ENCODE assay signal across 14 cellular contexts in the genomic region with DNA sequence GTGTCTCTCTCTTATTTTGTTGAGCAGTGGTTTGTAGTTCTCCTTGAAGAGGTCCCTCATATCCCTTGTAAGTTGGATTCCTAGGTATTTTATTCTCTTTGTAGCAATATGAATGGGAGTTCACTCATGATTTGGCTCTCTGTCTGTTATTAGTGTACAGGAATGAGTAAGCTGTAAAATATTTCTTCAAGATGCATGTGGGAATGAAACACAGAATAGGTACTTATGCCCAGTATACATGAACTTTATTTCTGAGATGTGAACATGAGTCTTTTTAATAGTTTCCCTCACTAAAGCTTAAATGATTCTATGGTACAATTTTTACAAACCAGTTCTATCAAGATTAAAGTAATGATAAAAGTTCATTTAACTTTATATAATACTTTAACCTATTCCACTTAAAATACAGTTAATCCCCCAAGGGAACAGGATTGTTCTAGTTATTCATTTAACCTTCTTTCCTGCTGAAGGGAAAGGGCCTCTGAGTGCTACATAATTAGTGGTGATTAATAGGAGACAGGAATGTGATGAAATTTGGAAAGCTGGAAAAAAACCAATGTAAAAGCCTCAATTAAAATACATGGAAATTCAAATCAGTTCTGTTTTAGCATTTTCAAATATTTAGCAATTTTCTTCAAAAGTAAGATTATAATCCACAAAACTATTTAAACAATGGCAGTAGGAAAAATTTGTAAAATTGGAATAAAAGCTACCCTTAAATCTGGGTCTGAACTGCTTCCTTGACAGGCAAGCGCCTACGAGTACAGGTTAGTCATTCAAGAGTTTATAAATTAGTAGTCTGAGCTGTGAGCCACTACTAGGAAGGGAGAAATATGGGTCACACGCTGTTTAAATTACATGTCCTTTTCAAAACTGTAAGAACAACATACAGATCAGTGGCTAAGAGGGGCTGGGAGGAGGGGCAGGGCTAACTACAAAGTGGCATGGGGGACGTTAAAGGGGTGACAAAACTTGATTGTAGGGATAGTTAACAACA. TPM values are rescaled to one million over a fixed set of nuclear protein-coding genes. Genes with fewer than 3 reads are reported as not detected.
DNase-seq lines count a peak whose midpoint lies in the region; ATAC-seq, FAIRE-seq and TF ChIP-seq lines count a peak whose summit lies in the region.
"Had no signal": no experiment of that assay in that cellular context is flagged by ENCODE, and none has a peak within 500 bp of the region (broad histone marks: within the 10 kb centered on the region; RNA-seq: fewer than 3 reads in every experiment).

No MANE protein-coding gene starts in this region.

- H3K9ac ChIP-seq in astrocyte (ENCODE audit: low read length), result peak overlapping the region; percentile 59
- no peak overlapping the region for H3K9ac ChIP-seq in neuronal stem cell (ENCODE audit: low read depth, low read length, poor library complexity)

- H3K27me3 ChIP-seq in astrocyte (ENCODE audit: insufficient read depth, low read length), result no peaks in the 10 kb centered on the region
- H3K27me3 ChIP-seq in neuronal stem cell (ENCODE audit: control insufficient read depth in 3 of 3, insufficient read depth in 3 of 3, low read depth in 1 of 3, low read length in 3 of 3), result no peaks in the 10 kb centered on the region
- H3K27me3 ChIP-seq: esophagus muscularis mucosa, upper lobe of left lung had no signal

- H3K4me2 ChIP-seq in astrocyte (ENCODE audit: low read length), result peak overlapping the region; percentile 54
- H3K4me2 ChIP-seq in neuronal stem cell (ENCODE audit: insufficient read depth, low read length, poor library complexity, severe bottlenecking), result no peak overlapping the region

- ATAC-seq in activated T-cell treated with anti-CD3 and anti-CD28 coated beads, Interleukin-2, amount 50 U/mL, for 72 hours (replicated peaks in 1 of 2), result peak; percentile 65 to 79
- ATAC-seq in activated T-cell treated with anti-CD3 and anti-CD28 coated beads, Interleukin-2, amount 50 U/mL, for 4 hours, result no peak
- peak; percentile 95 for ATAC-seq in stimulated activated effector memory CD8-positive, alpha-beta T cell treated with anti-CD3 and anti-CD28 coated beads, Interleukin-12 subunit alpha, Interleukin-12 subunit beta, amount 100 ng/mL, for 72 hours

- H2BK12ac ChIP-seq in neuronal stem cell (ENCODE audit: low read length), result no peak overlapping the region

- H4K20me1 ChIP-seq in astrocyte (ENCODE audit: insufficient read depth, low read length), result no peaks in the 10 kb centered on the region

- H3K79me1 ChIP-seq in neuronal stem cell (ENCODE audit: low read depth, low read length), result no peaks in the 10 kb centered on the region

- DNase-seq in activated T-cell treated with anti-CD3 and anti-CD28 coated beads, Interleukin-2, amount 50 U/mL, for 72 hours, result no peak
- no peak for DNase-seq in activated T-cell treated with anti-CD3 and anti-CD28 coated beads, Interleukin-2, amount 50 U/mL, for 4 hours
- DNase-seq in astrocyte (ENCODE audit: low read depth) (peak; percentile 80), foreskin fibroblast (peak; percentile 71 to 82), iPS-NIHi11 (ENCODE audit: low spot score) (no peak), neuronal stem cell (ENCODE audit: low spot score) (no peak)
- no peak for DNase-seq in stimulated activated effector memory CD8-positive, alpha-beta T cell treated with anti-CD3 and anti-CD28 coated beads, Interleukin-12 subunit alpha, Interleukin-12 subunit beta, amount 100 ng/mL, for 72 hours (ENCODE audit: low spot score in 2 of 2)
- no peak for DNase-seq in activated naive CD8-positive, alpha-beta T cell treated with anti-CD3 and anti-CD28 coated beads for 36 hours
- DNase-seq: activated CD8-positive, alpha-beta memory T cell treated with anti-CD3 and anti-CD28 coated beads, Interleukin-2, amount 50 U/mL, for 4 hours; SHP77 treated with DMSO at 0.1 percent for 48 hours; upper lobe of left lung had no signal

- no peak overlapping the region for H3K4me3 Mint-ChIP-seq in activated T-cell treated with anti-CD3 and anti-CD28 coated beads, Interleukin-2, amount 50 U/mL, for 72 hours
- no peak overlapping the region for H3K4me3 Mint-ChIP-seq in activated T-cell treated with anti-CD3 and anti-CD28 coated beads, Interleukin-2, amount 50 U/mL, for 4 hours
- H3K4me3 Mint-ChIP-seq in astrocyte (ENCODE audit: unreplicated experiment), result peak overlapping the region; percentile 54
- no peak overlapping the region for H3K4me3 Mint-ChIP-seq in stimulated activated effector memory CD8-positive, alpha-beta T cell treated with anti-CD3 and anti-CD28 coated beads, Interleukin-12 subunit alpha, Interleukin-12 subunit beta, amount 100 ng/mL, for 72 hours
- H3K4me3 Mint-ChIP-seq in activated naive CD8-positive, alpha-beta T cell treated with anti-CD3 and anti-CD28 coated beads for 36 hours, result no peak overlapping the region
- H3K4me3 Mint-ChIP-seq: natural killer cell treated with Interleukin-12 subunit alpha and Interleukin-12 subunit beta and Interleukin-15 and Interleukin-18, amount 100 ng/mL, for 72 hours had no signal

- peaks cover 0 to 4% of the 10 kb centered on the region in 2 donors for H3K9me3 Mint-ChIP-seq in activated T-cell treated with anti-CD3 and anti-CD28 coated beads, Interleukin-2, amount 50 U/mL, for 72 hours
- H3K9me3 Mint-ChIP-seq in activated T-cell treated with anti-CD3 and anti-CD28 coated beads, Interleukin-2, amount 50 U/mL, for 4 hours, result no peaks in the 10 kb centered on the region
- peaks cover 9% of the 10 kb centered on the region for H3K9me3 Mint-ChIP-seq in astrocyte (ENCODE audit: unreplicated experiment)
- no peaks in the 10 kb centered on the region for H3K9me3 Mint-ChIP-seq in stimulated activated effector memory CD8-positive, alpha-beta T cell treated with anti-CD3 and anti-CD28 coated beads, Interleukin-12 subunit alpha, Interleukin-12 subunit beta, amount 100 ng/mL, for 72 hours
- H3K9me3 Mint-ChIP-seq in activated naive CD8-positive, alpha-beta T cell treated with anti-CD3 and anti-CD28 coated beads for 36 hours, result peaks cover 4% of the 10 kb centered on the region
- H3K9me3 Mint-ChIP-seq: natural killer cell treated with Interleukin-12 subunit alpha and Interleukin-12 subunit beta and Interleukin-15 and Interleukin-18, amount 100 ng/mL, for 72 hours had no signal

- H2BK5ac ChIP-seq in neuronal stem cell (ENCODE audit: low read length), result no peak overlapping the region

- H4K91ac ChIP-seq in neuronal stem cell (ENCODE audit: low read depth, low read length, poor library complexity), result no peak overlapping the region

- peak; percentile 80 for FAIRE-seq in astrocyte (lab: Jason Lieb, UNC)

- no peaks in the 10 kb centered on the region for H3K27me3 Mint-ChIP-seq in activated T-cell treated with anti-CD3 and anti-CD28 coated beads, Interleukin-2, amount 50 U/mL, for 72 hours (ENCODE audit: low read depth)
- H3K27me3 Mint-ChIP-seq in activated T-cell treated with anti-CD3 and anti-CD28 coated beads, Interleukin-2, amount 50 U/mL, for 4 hours (ENCODE audit: low read depth), result no peaks in the 10 kb centered on the region
- no peaks in the 10 kb centered on the region for H3K27me3 Mint-ChIP-seq in astrocyte (ENCODE audit: low read depth, unreplicated experiment)
- H3K27me3 Mint-ChIP-seq in activated naive CD8-positive, alpha-beta T cell treated with anti-CD3 and anti-CD28 coated beads for 36 hours, result no peaks in the 10 kb centered on the region

- no peak overlapping the region for H2AK5ac ChIP-seq in neuronal stem cell (ENCODE audit: low read depth, low read length)

- H2AFZ ChIP-seq in astrocyte (ENCODE audit: low read depth, low read length), result no peak overlapping the region
- H2AFZ ChIP-seq in neuronal stem cell (ENCODE audit: low read length), result no peak overlapping the region

- H3K14ac ChIP-seq in neuronal stem cell (ENCODE audit: low read length), result no peak overlapping the region

- H3K27ac Mint-ChIP-seq in activated T-cell treated with anti-CD3 and anti-CD28 coated beads, Interleukin-2, amount 50 U/mL, for 72 hours, result no peak overlapping the region
- peak overlapping the region; percentile 98 for H3K27ac Mint-ChIP-seq in astrocyte (ENCODE audit: unreplicated experiment)
- H3K27ac Mint-ChIP-seq in stimulated activated effector memory CD8-positive, alpha-beta T cell treated with anti-CD3 and anti-CD28 coated beads, Interleukin-12 subunit alpha, Interleukin-12 subunit beta, amount 100 ng/mL, for 72 hours, result no peak overlapping the region
- no peak overlapping the region for H3K27ac Mint-ChIP-seq in activated naive CD8-positive, alpha-beta T cell treated with anti-CD3 and anti-CD28 coated beads for 36 hours
- H3K27ac Mint-ChIP-seq: natural killer cell treated with Interleukin-12 subunit alpha and Interleukin-12 subunit beta and Interleukin-15 and Interleukin-18, amount 100 ng/mL, for 72 hours had no signal

- WGBS in neuronal stem cell (ENCODE audit: extremely low coverage in 2 of 2, insufficient read length in 2 of 2, insufficient replicate concordance in 1 of 2), 2 donors, result no CpG with 5 or more reads among the region's 4 CpGs

- TF ChIP-seq CTCF in astrocyte (IDR thresholded peaks at IDR 0.05; ENCODE audit: insufficient read depth, low read depth, low read length), result no peak
- TF ChIP-seq CTCF in foreskin fibroblast (IDR thresholded peaks at IDR 0.05; ENCODE audit: low read depth, low read length), result no peak

- H4K8ac ChIP-seq in neuronal stem cell (ENCODE audit: low read depth, low read length), result no peak overlapping the region

- no peak overlapping the region for H2BK15ac ChIP-seq in neuronal stem cell (ENCODE audit: low read length)

- H3K4ac ChIP-seq in neuronal stem cell (ENCODE audit: low read length), result no peak overlapping the region

- no peak overlapping the region for H3K23ac ChIP-seq in neuronal stem cell (ENCODE audit: low read depth, low read length, poor library complexity)

- H3K4me3 ChIP-seq in astrocyte (ENCODE audit: insufficient read depth, low read depth, low read length) (no peak overlapping the region), foreskin fibroblast (ENCODE audit: low read depth in 1 of 2, low read length in 2 of 2) (no peak overlapping the region), neuronal stem cell (ENCODE audit: low read length in 2 of 2) (no peak overlapping the region)
- H3K4me3 ChIP-seq: esophagus muscularis mucosa, upper lobe of left lung had no signal

- H3K4me1 Mint-ChIP-seq in activated T-cell treated with anti-CD3 and anti-CD28 coated beads, Interleukin-2, amount 50 U/mL, for 72 hours (ENCODE audit: low read depth), result peaks cover 6% of the 10 kb centered on the region
- no peaks in the 10 kb centered on the region for H3K4me1 Mint-ChIP-seq in activated T-cell treated with anti-CD3 and anti-CD28 coated beads, Interleukin-2, amount 50 U/mL, for 4 hours (ENCODE audit: low read depth)
- H3K4me1 Mint-ChIP-seq in astrocyte (ENCODE audit: low read depth, unreplicated experiment), result peaks cover 15% of the 10 kb centered on the region
- peaks cover 7% of the 10 kb centered on the region for H3K4me1 Mint-ChIP-seq in stimulated activated effector memory CD8-positive, alpha-beta T cell treated with anti-CD3 and anti-CD28 coated beads, Interleukin-12 subunit alpha, Interleukin-12 subunit beta, amount 100 ng/mL, for 72 hours
- H3K4me1 Mint-ChIP-seq in activated naive CD8-positive, alpha-beta T cell treated with anti-CD3 and anti-CD28 coated beads for 36 hours, result no peaks in the 10 kb centered on the region

- H3K9me3 ChIP-seq in astrocyte (ENCODE audit: insufficient read depth, low read depth, low read length) (no peaks in the 10 kb centered on the region), neuronal stem cell (replicated peaks in 1 of 2; ENCODE audit: control insufficient read depth in 2 of 2, insufficient read depth in 1 of 2, low read depth in 1 of 2, low read length in 2 of 2) (no peaks in the 10 kb centered on the region)
- H3K9me3 ChIP-seq: esophagus muscularis mucosa, upper lobe of left lung had no signal

- H3K18ac ChIP-seq in neuronal stem cell (ENCODE audit: low read length), result no peak overlapping the region

- peaks cover 11% of the 10 kb centered on the region for H3K79me2 ChIP-seq in astrocyte (ENCODE audit: insufficient read depth, low read length)

- H3K27ac ChIP-seq in astrocyte (ENCODE audit: low read depth, low read length) (peak overlapping the region; percentile 85), neuronal stem cell (replicated peaks; ENCODE audit: low read length) (no peak overlapping the region)
- H3K27ac ChIP-seq: esophagus muscularis mucosa, upper lobe of left lung, VCaP had no signal

- H3K4me1 ChIP-seq in astrocyte (ENCODE audit: insufficient read depth, low read length), result peaks cover 16% of the 10 kb centered on the region
- H3K4me1 ChIP-seq in neuronal stem cell (ENCODE audit: control insufficient read depth in 2 of 2, insufficient read depth in 1 of 2, low read depth in 1 of 2, low read length in 2 of 2), result no peaks in the 10 kb centered on the region
- H3K4me1 ChIP-seq: upper lobe of left lung had no signal

- no peak overlapping the region for H2BK120ac ChIP-seq in neuronal stem cell (ENCODE audit: low read depth, low read length)

- peaks cover 3 to 4% of the 10 kb centered on the region in 2 donors for H3K36me3 Mint-ChIP-seq in activated T-cell treated with anti-CD3 and anti-CD28 coated beads, Interleukin-2, amount 50 U/mL, for 72 hours (ENCODE audit: insufficient read depth in 2 of 2)
- H3K36me3 Mint-ChIP-seq in activated T-cell treated with anti-CD3 and anti-CD28 coated beads, Interleukin-2, amount 50 U/mL, for 4 hours (ENCODE audit: insufficient read depth), result no peaks in the 10 kb centered on the region
- H3K36me3 Mint-ChIP-seq in astrocyte (ENCODE audit: low read depth, unreplicated experiment), result peaks cover 12% of the 10 kb centered on the region
- no peaks in the 10 kb centered on the region for H3K36me3 Mint-ChIP-seq in stimulated activated effector memory CD8-positive, alpha-beta T cell treated with anti-CD3 and anti-CD28 coated beads, Interleukin-12 subunit alpha, Interleukin-12 subunit beta, amount 100 ng/mL, for 72 hours
- no peaks in the 10 kb centered on the region for H3K36me3 Mint-ChIP-seq in activated naive CD8-positive, alpha-beta T cell treated with anti-CD3 and anti-CD28 coated beads for 36 hours
- H3K36me3 Mint-ChIP-seq: natural killer cell treated with Interleukin-12 subunit alpha and Interleukin-12 subunit beta and Interleukin-15 and Interleukin-18, amount 100 ng/mL, for 72 hours had no signal

- no peaks in the 10 kb centered on the region for H3K36me3 ChIP-seq in astrocyte (ENCODE audit: insufficient read depth, low read length)
- peaks cover 0 to 35% of the 10 kb centered on the region in 2 donors for H3K36me3 ChIP-seq in neuronal stem cell (replicated peaks in 1 of 2; ENCODE audit: control insufficient read depth in 2 of 2, insufficient read depth in 2 of 2, low read length in 2 of 2)
- H3K36me3 ChIP-seq: upper lobe of left lung had no signal

RNA-seq across cellular contexts. Expression of gene SPIRE1, which starts 28.9 kb away (rescaled TPM):
- 1 to 10 TPM; 5.7 to 7.4 TPM for total RNA-seq in activated T-cell treated with anti-CD3 and anti-CD28 coated beads, Interleukin-2, amount 50 U/mL, for 72 hours
- total RNA-seq in activated T-cell treated with anti-CD3 and anti-CD28 coated beads, Interleukin-2, amount 50 U/mL, for 4 hours, result 1 to 10 TPM; 2.2 to 4.3 (median 3.2) TPM
- 38.9 and 42.0 TPM in 2 replicates for total RNA-seq in astrocyte
- polyA plus RNA-seq in neuronal stem cell (2013, experiment 1 of 2), result 12.5 TPM
- polyA plus RNA-seq in neuronal stem cell (2013, experiment 2 of 2), result 12.0 TPM
- 1 to 10 TPM; 4.6 to 6.0 TPM for total RNA-seq in activated naive CD8-positive, alpha-beta T cell treated with anti-CD3 and anti-CD28 coated beads for 36 hours

Comparison
In these comparisons a context has a peak if more than half of its experiments do, and no peak if none do; other contexts are left out.
1. ATAC-seq: peak in activated T-cell treated with anti-CD3 and anti-CD28 coated beads, Interleukin-2, amount 50 U/mL, for 72 hours (2 of 2) and stimulated activated effector memory CD8-positive, alpha-beta T cell treated with anti-CD3 and anti-CD28 coated beads, Interleukin-12 subunit alpha, Interleukin-12 subunit beta, amount 100 ng/mL, for 72 hours (single experiment); none in activated T-cell treated with anti-CD3 and anti-CD28 coated beads, Interleukin-2, amount 50 U/mL, for 4 hours (0 of 2).
2. DNase-seq: peak in astrocyte (single experiment) and foreskin fibroblast (2 of 2); none in activated T-cell treated with anti-CD3 and anti-CD28 coated beads, Interleukin-2, amount 50 U/mL, for 72 hours (0 of 2), activated T-cell treated with anti-CD3 and anti-CD28 coated beads, Interleukin-2, amount 50 U/mL, for 4 hours (single experiment), stimulated activated effector memory CD8-positive, alpha-beta T cell treated with anti-CD3 and anti-CD28 coated beads, Interleukin-12 subunit alpha, Interleukin-12 subunit beta, amount 100 ng/mL, for 72 hours (0 of 2), iPS-NIHi11 (single experiment), neuronal stem cell (single experiment) and activated naive CD8-positive, alpha-beta T cell treated with anti-CD3 and anti-CD28 coated beads for 36 hours (single experiment).